Comparison of ENCODE assay signal across 17 cellular contexts in the genomic region with DNA sequence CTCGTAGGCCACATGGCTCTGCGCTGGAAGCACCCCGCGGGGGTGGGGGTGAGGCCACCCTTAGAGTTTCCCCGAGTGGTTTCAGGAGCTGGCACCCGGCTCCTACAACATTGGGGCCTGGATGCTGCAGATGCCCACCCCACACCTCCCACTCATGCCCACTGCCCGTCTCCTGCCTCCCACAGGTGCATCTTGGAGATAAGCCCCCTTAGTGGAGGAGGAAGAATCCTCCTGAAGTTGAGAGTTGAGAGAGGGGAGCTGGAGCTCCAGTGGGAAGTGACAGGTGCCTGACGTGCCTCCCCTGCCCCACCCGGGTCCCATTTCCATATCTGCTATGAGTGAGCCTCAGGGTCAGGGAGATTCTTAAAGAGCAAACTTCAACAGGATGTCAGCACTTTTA.
DNase-seq lines count a peak whose midpoint lies in the region; ATAC-seq lines count a peak whose summit lies in the region.
"Had no signal": no experiment of that assay in that cellular context is flagged by ENCODE, and none has a peak within 500 bp of the region (broad histone marks: within the 10 kb centered on the region; RNA-seq: fewer than 3 reads in every experiment).

No MANE protein-coding gene starts in this region.

- no peaks in the 10 kb centered on the region for H3K36me3 Mint-ChIP-seq in activated naive CD4-positive, alpha-beta T cell treated with anti-CD3 and anti-CD28 coated beads, Interleukin-2, amount 50 U/mL, for 72 hours
- H3K36me3 Mint-ChIP-seq: CD14-positive monocyte; CD4-positive, alpha-beta memory T cell had no signal

- peak; percentile 47 for DNase-seq in activated effector memory CD4-positive, alpha-beta T cell treated with anti-CD3 and anti-CD28 coated beads, Interleukin-2, amount 50 U/mL, for 16 hours
- DNase-seq in activated effector memory CD4-positive, alpha-beta T cell treated with Interleukin-2 at 50 U/mL for 16 hours = no peak
- DNase-seq in mesenteric fat pad (ENCODE audit: low spot score) (peak; percentile 74), posterior vena cava (ENCODE audit: low spot score) (peak; percentile 40), ureter (ENCODE audit: low spot score) (peak; percentile 19), kidney tubule cell (ENCODE audit: low spot score) (no peak)
- no peak for DNase-seq in activated naive CD4-positive, alpha-beta T cell treated with anti-CD3 and anti-CD28 coated beads, Interleukin-2, amount 50 U/mL, for 72 hours (ENCODE audit: low spot score in 2 of 2)
- DNase-seq: 8988T; CD4-positive, alpha-beta memory T cell; DMS153; DMS79; GDM1; HFFc6 had no signal

- intact Hi-C loops in posterior vena cava (cut with DNase I) = no loop called here

- ATAC-seq in GM18520 (IDR thresholded peaks at IDR 0.05; ENCODE audit: unreplicated experiment) = no peak
- ATAC-seq in activated naive CD4-positive, alpha-beta T cell treated with anti-CD3 and anti-CD28 coated beads, Interleukin-2, amount 50 U/mL, for 72 hours = no peak
- ATAC-seq: GM23338, HCT116 had no signal

- no peak overlapping the region for H3K27ac Mint-ChIP-seq in activated naive CD4-positive, alpha-beta T cell treated with anti-CD3 and anti-CD28 coated beads, Interleukin-2, amount 50 U/mL, for 72 hours
- H3K27ac Mint-ChIP-seq: CD14-positive monocyte; CD4-positive, alpha-beta memory T cell; GM23338; HFFc6 had no signal

- H3K9me3 Mint-ChIP-seq in activated naive CD4-positive, alpha-beta T cell treated with anti-CD3 and anti-CD28 coated beads, Interleukin-2, amount 50 U/mL, for 72 hours = no peaks in the 10 kb centered on the region
- H3K9me3 Mint-ChIP-seq: GM23338 had no signal

Comparison
In these comparisons a context has a peak if more than half of its experiments do, and no peak if none do; other contexts are left out.
1. DNase-seq: peak in activated effector memory CD4-positive, alpha-beta T cell treated with anti-CD3 and anti-CD28 coated beads, Interleukin-2, amount 50 U/mL, for 16 hours (single experiment), mesenteric fat pad (single experiment), posterior vena cava (single experiment) and ureter (single experiment); none in activated effector memory CD4-positive, alpha-beta T cell treated with Interleukin-2 at 50 U/mL for 16 hours (single experiment), kidney tubule cell (single experiment) and activated naive CD4-positive, alpha-beta T cell treated with anti-CD3 and anti-CD28 coated beads, Interleukin-2, amount 50 U/mL, for 72 hours (0 of 2).